ENCODE assay signal across 9 cellular contexts in the genomic region with DNA sequence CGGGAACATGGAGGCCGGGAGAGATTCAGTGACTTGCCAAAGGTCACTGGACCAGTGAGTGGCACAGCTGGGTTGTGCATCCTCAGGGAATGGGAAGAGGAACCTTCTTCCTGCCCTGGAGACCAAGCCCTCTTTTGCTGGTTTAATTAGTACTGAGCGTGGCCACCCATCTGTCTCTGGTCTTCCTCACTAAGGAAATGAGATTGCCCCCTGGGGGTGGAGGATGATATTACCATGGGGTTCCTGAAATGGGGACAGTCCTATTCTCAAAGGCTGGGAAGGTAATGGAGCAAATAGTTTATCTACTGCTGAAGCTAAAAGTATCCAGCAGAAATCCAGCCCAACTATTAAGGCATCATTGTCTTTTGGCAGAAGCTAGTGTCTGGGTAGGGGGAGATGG.
DNase-seq lines count a peak whose midpoint lies in the region; ATAC-seq, FAIRE-seq and TF ChIP-seq lines count a peak whose summit lies in the region.
"Had no signal": no experiment of that assay in that cellular context is flagged by ENCODE, and none has a peak within 500 bp of the region (broad histone marks: within the 10 kb centered on the region; RNA-seq: fewer than 3 reads in every experiment).

No MANE protein-coding gene starts in this region.

- peak; percentile 47 for DNase-seq in ELF-1 (ENCODE audit: low read depth, low spot score)
- DNase-seq in astrocyte (ENCODE audit: low read depth), result no peak
- peak; percentile 25 for DNase-seq in mucosa of gallbladder (ENCODE audit: low spot score)
- no peak for DNase-seq in ureter (ENCODE audit: low spot score)
- DNase-seq in effector CD4-positive, alpha-beta T cell, result no peak
- DNase-seq in CD8-positive, alpha-beta memory T cell, result no peak
- DNase-seq in cerebellar nuclear complex (lab: John Stamatoyannopoulos, UW), result no peak

- H3K9me3 Mint-ChIP-seq in astrocyte (ENCODE audit: unreplicated experiment), result no peaks in the 10 kb centered on the region
- peaks cover 0 to 8% (median 3%) of the 10 kb centered on the region in 5 donors for H3K9me3 Mint-ChIP-seq in CD8-positive, alpha-beta memory T cell
- H3K9me3 Mint-ChIP-seq: effector memory CD8-positive, alpha-beta T cell had no signal

- POLR2A ChIA-PET in CD8-positive, alpha-beta memory T cell (lab: Charles Lee), result no interaction called here

- CTCF ChIA-PET in CD8-positive, alpha-beta memory T cell (lab: Charles Lee), result no interaction called here

- TF ChIP-seq CTCF in astrocyte (IDR thresholded peaks at IDR 0.05; ENCODE audit: insufficient read depth, low read depth, low read length), result peak; percentile 19

- H3K4me2 ChIP-seq in astrocyte (ENCODE audit: low read length), result no peak overlapping the region

- H3K4me1 ChIP-seq in astrocyte (ENCODE audit: insufficient read depth, low read length), result peaks cover 6% of the 10 kb centered on the region
- no peaks in the 10 kb centered on the region for H3K4me1 ChIP-seq in CD8-positive, alpha-beta memory T cell (ENCODE audit: insufficient read depth, low read length)

- H4K20me1 ChIP-seq in astrocyte (ENCODE audit: insufficient read depth, low read length), result no peaks in the 10 kb centered on the region

- ATAC-seq in HG02981 (IDR thresholded peaks at IDR 0.05; ENCODE audit: unreplicated experiment), result peak; percentile 64
- ATAC-seq: effector memory CD8-positive, alpha-beta T cell had no signal

- H2AFZ ChIP-seq in astrocyte (ENCODE audit: low read depth, low read length), result no peak overlapping the region

- no peak for FAIRE-seq in astrocyte (lab: Jason Lieb, UNC)

- H3K4me3 ChIP-seq in astrocyte (ENCODE audit: insufficient read depth, low read depth, low read length), result no peak overlapping the region
- H3K4me3 ChIP-seq in CD8-positive, alpha-beta memory T cell (ENCODE audit: low read length), result no peak overlapping the region

- H3K4me3 Mint-ChIP-seq in astrocyte (ENCODE audit: unreplicated experiment), result no peak overlapping the region
- H3K4me3 Mint-ChIP-seq in CD8-positive, alpha-beta memory T cell, result no peak overlapping the region
- H3K4me3 Mint-ChIP-seq: effector memory CD8-positive, alpha-beta T cell had no signal

- H3K79me2 ChIP-seq in astrocyte (ENCODE audit: insufficient read depth, low read length), result no peaks in the 10 kb centered on the region

- no peaks in the 10 kb centered on the region for H3K27me3 Mint-ChIP-seq in astrocyte (ENCODE audit: low read depth, unreplicated experiment)
- H3K27me3 Mint-ChIP-seq in CD8-positive, alpha-beta memory T cell, result peaks cover 0 to 1% of the 10 kb centered on the region in 2 donors

- H3K9ac ChIP-seq in astrocyte (ENCODE audit: low read length), result no peak overlapping the region

- H3K27ac ChIP-seq in astrocyte (ENCODE audit: low read depth, low read length), result no peak overlapping the region
- no peak overlapping the region for H3K27ac ChIP-seq in CD8-positive, alpha-beta memory T cell (ENCODE audit: low read depth, low read length)

- no peaks in the 10 kb centered on the region for H3K27me3 ChIP-seq in astrocyte (ENCODE audit: insufficient read depth, low read length)
- H3K27me3 ChIP-seq in CD8-positive, alpha-beta memory T cell (ENCODE audit: insufficient read depth, low read length, poor library complexity, severe bottlenecking), result no peaks in the 10 kb centered on the region

- H3K36me3 ChIP-seq in astrocyte (ENCODE audit: insufficient read depth, low read length), result no peaks in the 10 kb centered on the region
- H3K36me3 ChIP-seq in CD8-positive, alpha-beta memory T cell (ENCODE audit: insufficient read depth, low read length), result no peaks in the 10 kb centered on the region

- H3K36me3 Mint-ChIP-seq in astrocyte (ENCODE audit: low read depth, unreplicated experiment), result no peaks in the 10 kb centered on the region
- H3K36me3 Mint-ChIP-seq in CD8-positive, alpha-beta memory T cell, result no peaks in the 10 kb centered on the region

- H3K9me3 ChIP-seq in astrocyte (ENCODE audit: insufficient read depth, low read depth, low read length), result no peaks in the 10 kb centered on the region
- no peaks in the 10 kb centered on the region for H3K9me3 ChIP-seq in CD8-positive, alpha-beta memory T cell (ENCODE audit: low read length)

- H3K4me1 Mint-ChIP-seq in astrocyte (ENCODE audit: low read depth, unreplicated experiment), result peaks cover 8% of the 10 kb centered on the region
- no peaks in the 10 kb centered on the region for H3K4me1 Mint-ChIP-seq in CD8-positive, alpha-beta memory T cell

- H3K27ac Mint-ChIP-seq in astrocyte (ENCODE audit: unreplicated experiment), result no peak overlapping the region
- H3K27ac Mint-ChIP-seq in CD8-positive, alpha-beta memory T cell, result no peak overlapping the region
- H3K27ac Mint-ChIP-seq: effector memory CD8-positive, alpha-beta T cell had no signal

Comparison
In these comparisons a context has a peak if more than half of its experiments do, and no peak if none do; other contexts are left out.
1. DNase-seq: peak in ELF-1 (single experiment) and mucosa of gallbladder (single experiment); none in astrocyte (single experiment), ureter (single experiment), effector CD4-positive, alpha-beta T cell (single experiment), CD8-positive, alpha-beta memory T cell (0 of 5) and cerebellar nuclear complex (0 of 2).